In the genomic region with DNA sequence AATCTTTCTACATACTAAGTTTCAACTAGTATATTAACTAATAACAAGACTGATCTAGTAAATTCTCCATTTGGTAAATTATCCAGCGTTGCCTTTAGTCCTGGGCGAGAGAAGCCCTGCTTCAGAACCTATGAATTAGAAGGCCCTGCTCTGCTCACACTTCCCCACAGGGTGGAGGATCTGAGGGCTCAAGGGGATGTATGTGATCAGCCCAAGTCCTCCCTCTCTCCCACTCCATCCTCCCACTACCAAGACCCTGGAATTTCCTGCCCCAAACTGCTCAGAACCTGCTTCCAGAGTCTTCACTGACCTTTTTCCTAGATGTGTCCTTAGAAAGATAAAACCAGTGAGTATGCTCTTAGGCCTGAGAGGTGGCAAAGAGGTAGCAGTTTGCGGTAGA, we compare ENCODE assay signal across 23 cellular contexts.
DNase-seq lines count a peak whose midpoint lies in the region; TF ChIP-seq lines count a peak whose summit lies in the region.
"Had no signal": no experiment of that assay in that cellular context is flagged by ENCODE, and none has a peak within 500 bp of the region (broad histone marks: within the 10 kb centered on the region; RNA-seq: fewer than 3 reads in every experiment).

No MANE protein-coding gene starts in this region.

- no peaks in the 10 kb centered on the region for H3K9me3 ChIP-seq in esophagus squamous epithelium
- H3K9me3 ChIP-seq in smooth muscle cell (replicated peaks; ENCODE audit: low read depth), result no peaks in the 10 kb centered on the region

- POLR2A ChIA-PET in MCF 10A (lab: Yijun Ruan, JAX), result interaction anchor here (0.7 to 1.4 kb wide), 7 partner anchors 11 to 223 kb away, joined by 3 to 9 read pairs (median 3); a partner anchor contains a TSS

- CTCF ChIA-PET in MCF 10A (lab: Yijun Ruan, JAX), result interaction anchor here (0.6 to 1.7 kb wide), 3 partner anchors 22 to 122 kb away, joined by 3 to 4 read pairs (median 3); no protein-coding TSS in a partner anchor

- H3K4me3 ChIP-seq in esophagus squamous epithelium (no peak overlapping the region), smooth muscle cell (no peak overlapping the region)
- H3K4me3 ChIP-seq: GM23248 had no signal

- H3K4me1 ChIP-seq in esophagus squamous epithelium, result peaks cover 0 to 51% (median 6%) of the 10 kb centered on the region in 3 donors
- no peaks in the 10 kb centered on the region for H3K4me1 ChIP-seq in smooth muscle cell (ENCODE audit: low read depth)

- H3K4me2 ChIP-seq in smooth muscle cell, result no peak overlapping the region

- no peak for TF ChIP-seq POLR2A in esophagus squamous epithelium (IDR thresholded peaks at IDR 0.05)

- peak overlapping the region; percentile 54 to 90 (median 85) for H3K27ac ChIP-seq in esophagus squamous epithelium
- H3K27ac ChIP-seq in smooth muscle cell (ENCODE audit: low read depth), result peak overlapping the region; percentile 80
- H3K27ac ChIP-seq: GM23248 had no signal

- DNase-seq in CD14-positive monocyte (ENCODE audit: low spot score), result no peak
- DNase-seq in MCF 10A (ENCODE audit: unreplicated experiment), result no peak
- DNase-seq in esophagus squamous epithelium (lab: John Stamatoyannopoulos, UW), result no peak
- DNase-seq in smooth muscle cell (lab: John Stamatoyannopoulos, UW; ENCODE audit: unreplicated experiment), result no peak
- DNase-seq in NCI-H2029 (lab: John Stamatoyannopoulos, UW), result no peak
- DNase-seq in HPDE6-E6E7 (ENCODE audit: extremely low spot score), result no peak
- DNase-seq in NCI-H1694 (lab: John Stamatoyannopoulos, UW), result no peak
- no peak for DNase-seq in kidney glomerular epithelial cell (lab: John Stamatoyannopoulos, UW)
- DNase-seq: 8988T; AML-193; C1 segment of cervical spinal cord; Calu3; CD8-positive, alpha-beta memory T cell; DMS153; GM23248; HCEC 1CT; MV-4-11; NCI-H187; NCI-H226; NCI-H524; NCI-H774; NK-92 treated with Interleukin-12 subunit alpha and Interleukin-12 subunit beta, amount 100 ng/mL, for 24 hours had no signal

- H3K27me3 ChIP-seq in esophagus squamous epithelium (no peaks in the 10 kb centered on the region), smooth muscle cell (ENCODE audit: low read depth) (no peaks in the 10 kb centered on the region)

- no peaks in the 10 kb centered on the region for H3F3A ChIP-seq in smooth muscle cell (ENCODE audit: low read depth)

- no TSS peak for BruUV-seq in MCF 10A (replicated peaks; lab: Mats Ljungman, UMichigan)

- no peak overlapping the region for H3K9ac ChIP-seq in smooth muscle cell (ENCODE audit: low read depth)
- H3K9ac ChIP-seq: GM23248 had no signal

- H3K36me3 Mint-ChIP-seq in CD14-positive monocyte (peaks cover 31 to 38% of the 10 kb centered on the region in 2 donors), MCF 10A (ENCODE audit: insufficient read depth, unreplicated experiment) (peaks cover 9% of the 10 kb centered on the region)

- no peaks in the 10 kb centered on the region for H4K20me1 ChIP-seq in smooth muscle cell (ENCODE audit: low read depth)

- intact Hi-C loops in CD14-positive monocyte (cut with micrococcal nuclease), result no loop called here
- intact Hi-C loops in MCF 10A (cut with micrococcal nuclease), result no loop called here
- intact Hi-C loops in esophagus squamous epithelium (cut with DNase I), result no loop called here

- no peak overlapping the region for H2AFZ ChIP-seq in smooth muscle cell (ENCODE audit: low read depth)
- H2AFZ ChIP-seq: GM23248 had no signal

- H3K4me1 Mint-ChIP-seq in CD14-positive monocyte, result peaks cover 13% of the 10 kb centered on the region
- peaks cover 26% of the 10 kb centered on the region for H3K4me1 Mint-ChIP-seq in MCF 10A (ENCODE audit: insufficient read depth, unreplicated experiment)

- peak overlapping the region in 6 of 7 donors; percentile 23 to 88 (median 48) for H3K27ac Mint-ChIP-seq in CD14-positive monocyte
- peak overlapping the region; percentile 85 for H3K27ac Mint-ChIP-seq in MCF 10A (ENCODE audit: low read depth, unreplicated experiment)
- H3K27ac Mint-ChIP-seq: CD8-positive, alpha-beta memory T cell; IgD-negative memory B cell had no signal

- H3K79me2 ChIP-seq in smooth muscle cell (ENCODE audit: low read depth), result peaks cover 28% of the 10 kb centered on the region

- H3K9me3 Mint-ChIP-seq in CD14-positive monocyte, result peaks cover 0 to 3% (median 0%) of the 10 kb centered on the region in 7 donors
- H3K9me3 Mint-ChIP-seq in MCF 10A (ENCODE audit: unreplicated experiment), result peaks cover 7% of the 10 kb centered on the region
- H3K9me3 Mint-ChIP-seq: IgD-negative memory B cell had no signal

- H3K27me3 Mint-ChIP-seq in CD14-positive monocyte (ENCODE audit: low read depth in 3 of 3), result peaks cover 0 to 2% (median 0%) of the 10 kb centered on the region in 3 donors
- no peaks in the 10 kb centered on the region for H3K27me3 Mint-ChIP-seq in MCF 10A (ENCODE audit: insufficient read depth, unreplicated experiment)
- H3K27me3 Mint-ChIP-seq: CD8-positive, alpha-beta memory T cell; IgD-negative memory B cell had no signal

- WGBS in esophagus squamous epithelium, 2 donors, result 42 to 58% methylated on average over 2 to 3 of the region's 3 CpGs
- 93% methylated on average over 3 of the region's 3 CpGs for WGBS in smooth muscle cell (ENCODE audit: low lambda C conversion rate)

- TF ChIP-seq CTCF in CD14-positive monocyte (IDR thresholded peaks at IDR 0.05) (no peak), MCF 10A (IDR thresholded peaks at IDR 0.05; ENCODE audit: unreplicated experiment) (no peak), esophagus squamous epithelium (IDR thresholded peaks at IDR 0.05) (peak in 1 of 6 experiments; percentile 26), smooth muscle cell (IDR thresholded peaks at IDR 0.05; ENCODE audit: borderline replicate concordance, insufficient read depth, poor library complexity, severe bottlenecking) (no peak)

- H3K4me3 Mint-ChIP-seq in CD14-positive monocyte (no peak overlapping the region), MCF 10A (ENCODE audit: unreplicated experiment) (no peak overlapping the region)
- H3K4me3 Mint-ChIP-seq: CD8-positive, alpha-beta memory T cell; IgD-negative memory B cell had no signal

- H3K36me3 ChIP-seq in esophagus squamous epithelium (peaks cover 0 to 11% (median 0%) of the 10 kb centered on the region in 3 donors), smooth muscle cell (ENCODE audit: low read depth) (no peaks in the 10 kb centered on the region)
